Comparison of ENCODE assay signal across 13 cellular contexts in genomic region chr4:40283413-40283812, GRCh38. TPM values are rescaled to one million over a fixed set of nuclear protein-coding genes. Genes with fewer than 3 reads are reported as not detected.
DNase-seq lines count a peak whose midpoint lies in the region; TF ChIP-seq lines count a peak whose summit lies in the region.
"Had no signal": no experiment of that assay in that cellular context is flagged by ENCODE, and none has a peak within 500 bp of the region (broad histone marks: within the 10 kb centered on the region; RNA-seq: fewer than 3 reads in every experiment).

No MANE protein-coding gene starts in this region.

- no peak overlapping the region for H3K4ac ChIP-seq in neuronal stem cell (ENCODE audit: low read length)

- CTCF ChIA-PET in RWPE1 (lab: Yijun Ruan, JAX): interaction anchor here (0.9 kb wide), 1 partner anchor 42 kb away, joined by 3 read pairs; no protein-coding TSS in a partner anchor

- WGBS in neuronal stem cell (ENCODE audit: extremely low coverage in 2 of 2, insufficient read length in 2 of 2, insufficient replicate concordance in 1 of 2), 2 donors: no CpG with 5 or more reads among the region's 10 CpGs

- no peak overlapping the region for H2BK120ac ChIP-seq in neuronal stem cell (ENCODE audit: low read depth, low read length)

- peak overlapping the region; percentile 94 for H3K27ac Mint-ChIP-seq in activated naive CD8-positive, alpha-beta T cell treated with anti-CD3 and anti-CD28 coated beads for 36 hours

- no peak overlapping the region for H3K14ac ChIP-seq in neuronal stem cell (ENCODE audit: low read length)

- no peak overlapping the region for H3K23ac ChIP-seq in neuronal stem cell (ENCODE audit: low read depth, low read length, poor library complexity)

- no peak for TF ChIP-seq CTCF in RWPE1 (conservative IDR thresholded peaks at IDR 0.05; ENCODE audit: low read depth)

- no peak overlapping the region for H3K4me3 ChIP-seq in neuronal stem cell (ENCODE audit: low read length in 2 of 2)

- peak overlapping the region; percentile 44 for H3K4me3 Mint-ChIP-seq in activated naive CD8-positive, alpha-beta T cell treated with anti-CD3 and anti-CD28 coated beads for 36 hours
- H3K4me3 Mint-ChIP-seq: nephron had no signal

- H3K4me1 ChIP-seq in neuronal stem cell (ENCODE audit: control insufficient read depth in 2 of 2, insufficient read depth in 1 of 2, low read depth in 1 of 2, low read length in 2 of 2): peaks cover 2 to 4% of the 10 kb centered on the region in 2 donors

- H3K36me3 Mint-ChIP-seq in activated naive CD8-positive, alpha-beta T cell treated with anti-CD3 and anti-CD28 coated beads for 36 hours: peaks cover 42% of the 10 kb centered on the region

- H3K9me3 Mint-ChIP-seq in activated naive CD8-positive, alpha-beta T cell treated with anti-CD3 and anti-CD28 coated beads for 36 hours: peaks cover 30% of the 10 kb centered on the region
- H3K9me3 Mint-ChIP-seq: nephron had no signal

- DNase-seq in NCI-H510A (lab: John Stamatoyannopoulos, UW) (peak; percentile 10), NCI-H510A treated with DMSO at 0.1 percent for 48 hours (lab: John Stamatoyannopoulos, UW) (no peak), RWPE1 (ENCODE audit: low spot score) (no peak), neuronal stem cell (ENCODE audit: low spot score) (no peak), NCI-H1694 (lab: John Stamatoyannopoulos, UW) (no peak), NCI-H2081 treated with DMSO at 0.1 percent for 48 hours (lab: John Stamatoyannopoulos, UW) (no peak), HUDEP-2 (lab: John Stamatoyannopoulos, UW; ENCODE audit: unreplicated experiment in 76 of 76) (no peak)
- peak; percentile 50 for DNase-seq in activated naive CD8-positive, alpha-beta T cell treated with anti-CD3 and anti-CD28 coated beads for 36 hours
- DNase-seq: DMS 273 treated with DMSO at 0.1 percent for 48 hours, NCI-H2107, SW 1271 had no signal

- H4K8ac ChIP-seq in neuronal stem cell (ENCODE audit: low read depth, low read length): no peak overlapping the region

- no peaks in the 10 kb centered on the region for H3K79me1 ChIP-seq in neuronal stem cell (ENCODE audit: low read depth, low read length)

- H4K91ac ChIP-seq in neuronal stem cell (ENCODE audit: low read depth, low read length, poor library complexity): no peak overlapping the region

- no peak overlapping the region for H3K9ac ChIP-seq in neuronal stem cell (ENCODE audit: low read depth, low read length, poor library complexity)

- no peaks in the 10 kb centered on the region for H3K27me3 Mint-ChIP-seq in activated naive CD8-positive, alpha-beta T cell treated with anti-CD3 and anti-CD28 coated beads for 36 hours

- peaks cover 0 to 9% (median 0%) of the 10 kb centered on the region in 3 experiments for H3K27me3 ChIP-seq in neuronal stem cell (ENCODE audit: control insufficient read depth in 3 of 3, insufficient read depth in 3 of 3, low read depth in 1 of 3, low read length in 3 of 3)

- no peaks in the 10 kb centered on the region for H3K36me3 ChIP-seq in neuronal stem cell (replicated peaks in 1 of 2; ENCODE audit: control insufficient read depth in 2 of 2, insufficient read depth in 2 of 2, low read length in 2 of 2)

- H2AK5ac ChIP-seq in neuronal stem cell (ENCODE audit: low read depth, low read length): peak overlapping the region; percentile 87

- POLR2A ChIA-PET in RWPE1 (lab: Yijun Ruan, JAX; ENCODE audit: low non-redundant PET): no interaction called here

- peak overlapping the region; percentile 43 for H3K27ac ChIP-seq in RWPE1
- no peak overlapping the region for H3K27ac ChIP-seq in neuronal stem cell (replicated peaks; ENCODE audit: low read length)

- no peak overlapping the region for H3K4me2 ChIP-seq in neuronal stem cell (ENCODE audit: insufficient read depth, low read length, poor library complexity, severe bottlenecking)

- peak overlapping the region; percentile 80 for H3K18ac ChIP-seq in neuronal stem cell (ENCODE audit: low read length)

- no peak overlapping the region for H2BK5ac ChIP-seq in neuronal stem cell (ENCODE audit: low read length)

- no peaks in the 10 kb centered on the region for H3K9me3 ChIP-seq in neuronal stem cell (replicated peaks in 1 of 2; ENCODE audit: control insufficient read depth in 2 of 2, insufficient read depth in 1 of 2, low read depth in 1 of 2, low read length in 2 of 2)

- H2BK12ac ChIP-seq in neuronal stem cell (ENCODE audit: low read length): peak overlapping the region; percentile 42

- no peak overlapping the region for H2BK15ac ChIP-seq in neuronal stem cell (ENCODE audit: low read length)

- no peak overlapping the region for H2AFZ ChIP-seq in neuronal stem cell (ENCODE audit: low read length)

- H3K4me1 Mint-ChIP-seq in activated naive CD8-positive, alpha-beta T cell treated with anti-CD3 and anti-CD28 coated beads for 36 hours: peaks cover 53% of the 10 kb centered on the region
- H3K4me1 Mint-ChIP-seq: nephron had no signal

RNA-seq across cellular contexts. Expression of gene CHRNA9, which starts 51.7 kb away (rescaled TPM):
- total RNA-seq in activated naive CD8-positive, alpha-beta T cell treated with anti-CD3 and anti-CD28 coated beads for 36 hours: under 1 TPM in 1 of 2 experiments, not detected in 1; 0.22 TPM
- 0.86 TPM for polyA plus RNA-seq in neuronal stem cell (2013, experiment 1 of 2)
- polyA plus RNA-seq in neuronal stem cell (2013, experiment 2 of 2): 0.89 TPM
- total RNA-seq: urinary bladder had no signal

Comparison
In these comparisons a context has a peak if more than half of its experiments do, and no peak if none do; other contexts are left out.
1. DNase-seq: peak in NCI-H510A (single experiment) and activated naive CD8-positive, alpha-beta T cell treated with anti-CD3 and anti-CD28 coated beads for 36 hours (single experiment); none in NCI-H510A treated with DMSO at 0.1 percent for 48 hours (single experiment), RWPE1 (single experiment), neuronal stem cell (single experiment), NCI-H1694 (single experiment), NCI-H2081 treated with DMSO at 0.1 percent for 48 hours (single experiment) and HUDEP-2 (0 of 76).